ENCODE assay signal across 26 cellular contexts in the genomic region with DNA sequence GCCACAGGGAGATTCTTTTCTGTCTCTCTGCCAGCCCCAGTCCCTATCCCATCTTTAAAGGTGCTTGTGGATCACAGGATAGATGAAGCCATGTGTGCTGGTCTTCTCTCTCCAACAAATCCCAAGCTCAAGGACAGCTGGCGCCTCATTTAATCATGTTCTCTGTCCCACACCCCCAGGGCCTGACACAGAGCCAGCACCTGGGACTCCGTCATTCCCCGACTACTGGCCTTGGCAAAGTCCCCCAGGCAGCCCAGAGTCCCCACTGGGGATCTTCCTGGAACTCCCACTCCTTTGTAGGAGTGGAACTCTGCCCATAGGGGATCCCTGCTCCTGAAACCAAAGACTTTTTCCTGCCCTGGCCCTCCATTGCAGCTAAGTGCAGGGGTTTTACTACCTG.
"Had no signal": no experiment of that assay in that cellular context is flagged by ENCODE, and none has a peak within 500 bp of the region (broad histone marks: within the 10 kb centered on the region; RNA-seq: fewer than 3 reads in every experiment).

No MANE protein-coding gene starts in this region.

- H3K27ac Mint-ChIP-seq: natural killer cell; stimulated activated memory B cell treated with anti-CD40 and anti-IgM and Interleukin-4, amounts not matched to agents 10 μg/mL and 1 μg/mL and 100 μg/mL, for 72 hours had no signal

- ATAC-seq: foreskin keratinocyte; gastroesophageal sphincter; heart left ventricle; left lobe of liver; natural killer cell; psoas muscle; right cardiac atrium; stimulated activated memory B cell treated with anti-CD40 and anti-IgM and Interleukin-4, amounts not matched to agents 10 μg/mL and 1 μg/mL and 100 μg/mL, for 72 hours; stimulated activated naive CD8-positive, alpha-beta T cell treated with anti-CD3 and anti-CD28 coated beads, Interleukin-15, Interleukin-2, amounts not matched to agents 100 U/mL and 50 U/mL, for 24 hours had no signal

- H3K27ac ChIP-seq: coronary artery, esophagus muscularis mucosa, foreskin keratinocyte, gastroesophageal sphincter, heart left ventricle, hepatocyte, ovary, psoas muscle, sigmoid colon, thoracic aorta, tibial nerve, upper lobe of left lung had no signal

- H3K27me3 ChIP-seq: esophagus muscularis mucosa, foreskin keratinocyte, gastroesophageal sphincter, heart left ventricle, hepatocyte, ovary, sigmoid colon, tibial nerve, upper lobe of left lung had no signal

- H3K4me3 Mint-ChIP-seq: natural killer cell; stimulated activated memory B cell treated with anti-CD40 and anti-IgM and Interleukin-4, amounts not matched to agents 10 μg/mL and 1 μg/mL and 100 μg/mL, for 72 hours had no signal

- H3K36me3 Mint-ChIP-seq: natural killer cell had no signal

- H3K4me1 Mint-ChIP-seq: natural killer cell; stimulated activated memory B cell treated with anti-CD40 and anti-IgM and Interleukin-4, amounts not matched to agents 10 μg/mL and 1 μg/mL and 100 μg/mL, for 72 hours had no signal

- H3K4me3 ChIP-seq: coronary artery, esophagus muscularis mucosa, gastroesophageal sphincter, heart left ventricle, hepatocyte, ovary, psoas muscle, sigmoid colon, thoracic aorta, tibial nerve, upper lobe of left lung had no signal

- H3K36me3 ChIP-seq: heart left ventricle, ovary, thoracic aorta had no signal

- H3K9me3 ChIP-seq: esophagus muscularis mucosa, gastroesophageal sphincter, heart left ventricle, ovary, psoas muscle, sigmoid colon, thoracic aorta, tibial nerve, upper lobe of left lung had no signal

- H3K27me3 Mint-ChIP-seq: stimulated activated memory B cell treated with anti-CD40 and anti-IgM and Interleukin-4, amounts not matched to agents 10 μg/mL and 1 μg/mL and 100 μg/mL, for 72 hours had no signal

- H3K9me3 Mint-ChIP-seq: natural killer cell; stimulated activated memory B cell treated with anti-CD40 and anti-IgM and Interleukin-4, amounts not matched to agents 10 μg/mL and 1 μg/mL and 100 μg/mL, for 72 hours had no signal

- DNase-seq: dermis blood vessel endothelial cell; effector memory CD4-positive, alpha-beta T cell; foreskin keratinocyte; heart left ventricle; kidney; mesendoderm; natural killer cell; occipital lobe; ovary; posterior cingulate gyrus; psoas muscle; right cardiac atrium; sigmoid colon; stimulated activated CD4-positive, alpha-beta T cell treated with anti-CD3 and anti-CD28 coated beads, Interleukin-2, amount 100 ng/mL, for 24 hours; stimulated activated CD4-positive, alpha-beta T cell treated with anti-CD3 and anti-CD28 coated beads, Interleukin-4, amount 100 ng/mL, for 4 hours; stimulated activated naive CD8-positive, alpha-beta T cell treated with anti-CD3 and anti-CD28 coated beads, Interleukin-15, Interleukin-2, amounts not matched to agents 100 U/mL and 50 U/mL, for 24 hours; substantia nigra; upper lobe of left lung had no signal

- H3K4me1 ChIP-seq: esophagus muscularis mucosa, foreskin keratinocyte, gastroesophageal sphincter, psoas muscle, sigmoid colon, upper lobe of left lung had no signal
